In genomic region chr1:8767006-8767405, GRCh38 we compare ENCODE assay signal across 29 cellular contexts.
"Had no signal": no experiment of that assay in that cellular context is flagged by ENCODE, and none has a peak within 500 bp of the region (broad histone marks: within the 10 kb centered on the region; RNA-seq: fewer than 3 reads in every experiment).

No MANE protein-coding gene starts in this region.

- H3K27me3 ChIP-seq: adrenal gland, body of pancreas had no signal

- ATAC-seq: activated CD8-positive, alpha-beta T cell treated with anti-CD3 and anti-CD28 coated beads for 36 hours; activated naive CD4-positive, alpha-beta T cell treated with anti-CD3 and anti-CD28 coated beads, Interleukin-2, amount 50 U/mL, for 72 hours; body of pancreas; Right ventricle myocardium inferior; SK-N-SH treated with all-trans-retinoic acid at 6 μM for 48 hours; T-cell; T-helper 17 cell had no signal

- H3K4me3 ChIP-seq: adrenal gland, body of pancreas, PC-9 had no signal

- H3K36me3 ChIP-seq: adrenal gland, WERI-Rb-1 had no signal

- H3K27ac ChIP-seq: adrenal gland, body of pancreas, PC-9, RWPE1, WERI-Rb-1 had no signal

- H3K4me2 ChIP-seq: PC-9 had no signal

- H2AFZ ChIP-seq: PC-9 had no signal

- H3K9me3 ChIP-seq: adrenal gland, body of pancreas had no signal

- DNase-seq: activated CD4-positive, alpha-beta T cell treated with anti-CD3 and anti-CD28 coated beads for 1 hour; activated CD4-positive, alpha-beta T cell treated with anti-CD3 and anti-CD28 coated beads for 48 hours; activated CD4-positive, CD25-positive, alpha-beta regulatory T cell; activated CD8-positive, alpha-beta T cell treated with anti-CD3 and anti-CD28 coated beads for 36 hours; activated gamma-delta T cell treated with Interleukin-2 at 50 U/mL for 16 hours; activated naive CD4-positive, alpha-beta T cell treated with anti-CD3 and anti-CD28 coated beads for 36 hours; activated T-cell treated with anti-CD3 and anti-CD28 coated beads, Interleukin-2, amount 50 U/mL, for 24 hours; adrenal gland; body of pancreas; caudate nucleus; cerebellar nuclear complex; MM.1S; MV-4-11; NCI-H1092; NCI-H1436 treated with DMSO at 0.1 percent for 48 hours; NCI-H1694 treated with DMSO at 0.1 percent for 48 hours; NCI-H2029; NCI-H510A; NCI-H526; NCI-H748 treated with DMSO at 0.1 percent for 48 hours; PC-9; SIG-M5; T-cell; T-helper 17 cell; WERI-Rb-1 had no signal
